1 cellular context compared by ENCODE assay signal in the genomic region with DNA sequence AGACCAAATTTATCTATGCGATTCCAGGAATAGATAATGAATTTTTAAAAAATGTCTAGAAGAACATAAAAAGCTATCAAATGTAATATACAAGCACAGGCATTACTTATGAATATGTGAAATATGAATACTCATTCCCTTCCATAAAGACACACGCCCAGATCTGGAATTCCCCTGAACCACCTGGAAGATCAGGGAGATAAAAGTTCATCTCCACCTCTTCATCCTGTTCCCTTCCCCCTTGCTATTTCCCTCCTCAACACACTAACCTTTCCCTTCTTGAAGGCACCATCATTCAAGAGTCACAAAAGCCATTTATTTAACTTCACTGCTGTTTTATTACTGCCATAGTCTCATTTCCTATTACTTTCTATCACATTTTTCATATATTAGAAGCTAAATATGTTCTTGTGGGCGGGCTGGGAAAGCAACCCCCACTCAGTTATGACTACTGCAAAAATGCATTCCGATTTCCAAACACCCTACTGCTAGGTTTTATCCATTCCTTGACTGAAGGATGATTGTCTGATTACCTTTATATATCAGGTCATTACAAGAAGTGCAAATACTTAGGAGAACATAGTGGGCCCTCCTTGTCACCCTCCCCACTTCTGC.
TF ChIP-seq lines count a peak whose summit lies in the region.

No MANE protein-coding gene starts in this region.

TF ChIP-seq in HCT116, 20 proteins besides CTCF, POLR2A, EP300 and RAD21 (continued from another document):
- TF ChIP-seq, protein P1, sequence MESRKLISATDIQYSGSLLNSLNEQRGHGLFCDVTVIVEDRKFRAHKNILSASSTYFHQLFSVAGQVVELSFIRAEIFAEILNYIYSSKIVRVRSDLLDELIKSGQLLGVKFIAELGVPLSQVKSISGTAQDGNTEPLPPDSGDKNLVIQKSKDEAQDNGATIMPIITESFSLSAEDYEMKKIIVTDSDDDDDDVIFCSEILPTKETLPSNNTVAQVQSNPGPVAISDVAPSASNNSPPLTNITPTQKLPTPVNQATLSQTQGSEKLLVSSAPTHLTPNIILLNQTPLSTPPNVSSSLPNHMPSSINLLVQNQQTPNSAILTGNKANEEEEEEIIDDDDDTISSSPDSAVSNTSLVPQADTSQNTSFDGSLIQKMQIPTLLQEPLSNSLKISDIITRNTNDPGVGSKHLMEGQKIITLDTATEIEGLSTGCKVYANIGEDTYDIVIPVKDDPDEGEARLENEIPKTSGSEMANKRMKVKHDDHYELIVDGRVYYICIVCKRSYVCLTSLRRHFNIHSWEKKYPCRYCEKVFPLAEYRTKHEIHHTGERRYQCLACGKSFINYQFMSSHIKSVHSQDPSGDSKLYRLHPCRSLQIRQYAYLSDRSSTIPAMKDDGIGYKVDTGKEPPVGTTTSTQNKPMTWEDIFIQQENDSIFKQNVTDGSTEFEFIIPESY (IDR thresholded peaks at IDR 0.05; ENCODE audit: extremely low read depth, insufficient replicate concordance, low read length) = no peak
- no peak for TF ChIP-seq ZNF274 (IDR thresholded peaks at IDR 0.05; ENCODE audit: low read depth, low read length)
- no peak for TF ChIP-seq EZH2phosphoT487 (IDR thresholded peaks at IDR 0.05; ENCODE audit: borderline replicate concordance)
- TF ChIP-seq, protein P2, sequence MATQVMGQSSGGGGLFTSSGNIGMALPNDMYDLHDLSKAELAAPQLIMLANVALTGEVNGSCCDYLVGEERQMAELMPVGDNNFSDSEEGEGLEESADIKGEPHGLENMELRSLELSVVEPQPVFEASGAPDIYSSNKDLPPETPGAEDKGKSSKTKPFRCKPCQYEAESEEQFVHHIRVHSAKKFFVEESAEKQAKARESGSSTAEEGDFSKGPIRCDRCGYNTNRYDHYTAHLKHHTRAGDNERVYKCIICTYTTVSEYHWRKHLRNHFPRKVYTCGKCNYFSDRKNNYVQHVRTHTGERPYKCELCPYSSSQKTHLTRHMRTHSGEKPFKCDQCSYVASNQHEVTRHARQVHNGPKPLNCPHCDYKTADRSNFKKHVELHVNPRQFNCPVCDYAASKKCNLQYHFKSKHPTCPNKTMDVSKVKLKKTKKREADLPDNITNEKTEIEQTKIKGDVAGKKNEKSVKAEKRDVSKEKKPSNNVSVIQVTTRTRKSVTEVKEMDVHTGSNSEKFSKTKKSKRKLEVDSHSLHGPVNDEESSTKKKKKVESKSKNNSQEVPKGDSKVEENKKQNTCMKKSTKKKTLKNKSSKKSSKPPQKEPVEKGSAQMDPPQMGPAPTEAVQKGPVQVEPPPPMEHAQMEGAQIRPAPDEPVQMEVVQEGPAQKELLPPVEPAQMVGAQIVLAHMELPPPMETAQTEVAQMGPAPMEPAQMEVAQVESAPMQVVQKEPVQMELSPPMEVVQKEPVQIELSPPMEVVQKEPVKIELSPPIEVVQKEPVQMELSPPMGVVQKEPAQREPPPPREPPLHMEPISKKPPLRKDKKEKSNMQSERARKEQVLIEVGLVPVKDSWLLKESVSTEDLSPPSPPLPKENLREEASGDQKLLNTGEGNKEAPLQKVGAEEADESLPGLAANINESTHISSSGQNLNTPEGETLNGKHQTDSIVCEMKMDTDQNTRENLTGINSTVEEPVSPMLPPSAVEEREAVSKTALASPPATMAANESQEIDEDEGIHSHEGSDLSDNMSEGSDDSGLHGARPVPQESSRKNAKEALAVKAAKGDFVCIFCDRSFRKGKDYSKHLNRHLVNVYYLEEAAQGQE (IDR thresholded peaks at IDR 0.05; ENCODE audit: low read depth) = no peak
- 0 out of 2 replicates have a peak, but pooled peaks have one; percentile 28 for TF ChIP-seq CBX3 (IDR thresholded peaks at IDR 0.05; ENCODE audit: low read depth)
- TF ChIP-seq, protein P3, sequence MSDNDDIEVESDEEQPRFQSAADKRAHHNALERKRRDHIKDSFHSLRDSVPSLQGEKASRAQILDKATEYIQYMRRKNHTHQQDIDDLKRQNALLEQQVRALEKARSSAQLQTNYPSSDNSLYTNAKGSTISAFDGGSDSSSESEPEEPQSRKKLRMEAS (IDR thresholded peaks at IDR 0.05) = no peak
- TF ChIP-seq SP1 (IDR thresholded peaks at IDR 0.05; ENCODE audit: low read depth) = 0 out of 2 replicates have a peak, but pooled peaks have one; percentile 18
- TF ChIP-seq EZH2 (IDR thresholded peaks at IDR 0.05) = no peak
